Comparison of ENCODE assay signal across 32 cellular contexts in the genomic region with DNA sequence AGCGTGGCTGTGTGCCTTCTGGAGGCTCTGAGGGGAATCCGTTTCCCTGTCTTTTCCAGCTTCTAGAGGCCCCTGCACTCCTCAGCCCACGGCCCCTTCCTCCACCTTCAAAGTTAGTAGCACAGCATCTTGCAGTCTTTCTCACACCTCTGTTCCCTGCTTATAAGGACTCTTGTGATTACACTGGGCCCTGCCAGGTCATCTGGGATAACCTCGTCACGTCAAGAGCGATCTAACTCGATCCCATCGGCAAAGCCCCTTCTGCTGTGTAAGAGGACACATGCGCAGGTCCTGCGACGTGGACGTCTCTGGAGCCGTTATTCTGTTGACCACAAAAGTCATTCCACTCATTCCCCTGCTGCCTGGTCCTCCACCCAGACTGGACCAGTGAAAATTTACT.
"Had no signal": no experiment of that assay in that cellular context is flagged by ENCODE, and none has a peak within 500 bp of the region (broad histone marks: within the 10 kb centered on the region; RNA-seq: fewer than 3 reads in every experiment).

No MANE protein-coding gene starts in this region.

- H3K27me3 ChIP-seq: brain microvascular endothelial cell, gastrocnemius medialis, heart left ventricle had no signal

- H3K4me1 Mint-ChIP-seq: activated CD4-positive, alpha-beta memory T cell treated with anti-CD3 and anti-CD28 coated beads, Interleukin-2, amount 10 ng/mL, durations not matched to agents 7 days and 5 days; activated CD4-positive, alpha-beta T cell treated with anti-CD3 and anti-CD28 coated beads, Interleukin-2, amount 10 ng/mL, durations not matched to agents 7 days and 5 days; activated naive CD4-positive, alpha-beta T cell treated with anti-CD3 and anti-CD28 coated beads, Interleukin-2, amount 10 ng/mL, durations not matched to agents 7 days and 5 days; central memory CD8-positive, alpha-beta T cell had no signal

- H3K9me3 ChIP-seq: esophagus muscularis mucosa, gastrocnemius medialis, heart left ventricle had no signal

- H3K4me3 ChIP-seq: esophagus muscularis mucosa, gastrocnemius medialis, heart left ventricle had no signal

- DNase-seq: activated CD4-positive, alpha-beta memory T cell treated with anti-CD3 and anti-CD28 coated beads, Interleukin-2, amount 10 ng/mL, durations not matched to agents 7 days and 5 days; activated CD4-positive, alpha-beta T cell treated with anti-CD3 and anti-CD28 coated beads for 4 hours; activated CD4-positive, alpha-beta T cell treated with anti-CD3 and anti-CD28 coated beads, Interleukin-2, amount 10 ng/mL, durations not matched to agents 7 days and 5 days; activated CD4-positive, alpha-beta T cell treated with anti-CD3 and anti-CD28 coated beads, Interleukin-2, amount 50 U/mL, for 4 hours; activated CD4-positive, CD25-positive, alpha-beta regulatory T cell; activated CD4-positive, CD25-positive, alpha-beta regulatory T cell treated with anti-CD3 and anti-CD28 coated beads, Interleukin-2, amount 50 U/mL, for 72 hours; activated CD8-positive, alpha-beta memory T cell treated with anti-CD3 and anti-CD28 coated beads, Interleukin-2, amount 50 U/mL, for 48 hours; activated gamma-delta T cell; activated naive CD4-positive, alpha-beta T cell; activated naive CD4-positive, alpha-beta T cell treated with anti-CD3 and anti-CD28 coated beads, Interleukin-2, amount 10 ng/mL, durations not matched to agents 7 days and 5 days; activated T-cell treated with anti-CD3 and anti-CD28 coated beads for 4 hours; activated T-cell treated with anti-CD3 and anti-CD28 coated beads, Interleukin-2, amount 50 U/mL, for 24 hours; activated T-cell treated with anti-CD3 and anti-CD28 coated beads, Interleukin-2, amount 50 U/mL, for 72 hours; amniotic stem cell; anterior cingulate cortex; brain microvascular endothelial cell; cortex of kidney; dermis blood vessel endothelial cell; effector CD4-positive, alpha-beta T cell; effector memory CD8-positive, alpha-beta T cell; erythroblast; foreskin keratinocyte; gastrocnemius medialis; glutamatergic neuron; heart left ventricle; T-helper 2 cell had no signal

- H3K4me3 Mint-ChIP-seq: activated CD4-positive, alpha-beta memory T cell treated with anti-CD3 and anti-CD28 coated beads, Interleukin-2, amount 10 ng/mL, durations not matched to agents 7 days and 5 days; activated CD4-positive, alpha-beta T cell treated with anti-CD3 and anti-CD28 coated beads, Interleukin-2, amount 10 ng/mL, durations not matched to agents 7 days and 5 days; activated naive CD4-positive, alpha-beta T cell treated with anti-CD3 and anti-CD28 coated beads, Interleukin-2, amount 10 ng/mL, durations not matched to agents 7 days and 5 days; activated naive CD8-positive, alpha-beta T cell; activated T-cell treated with anti-CD3 and anti-CD28 coated beads, Interleukin-2, amount 50 U/mL, for 24 hours; activated T-cell treated with anti-CD3 and anti-CD28 coated beads, Interleukin-2, amount 50 U/mL, for 72 hours; central memory CD8-positive, alpha-beta T cell; effector memory CD8-positive, alpha-beta T cell had no signal

- H3K27ac Mint-ChIP-seq: activated CD4-positive, alpha-beta memory T cell treated with anti-CD3 and anti-CD28 coated beads, Interleukin-2, amount 10 ng/mL, durations not matched to agents 7 days and 5 days; activated CD4-positive, alpha-beta T cell treated with anti-CD3 and anti-CD28 coated beads, Interleukin-2, amount 10 ng/mL, durations not matched to agents 7 days and 5 days; activated naive CD4-positive, alpha-beta T cell treated with anti-CD3 and anti-CD28 coated beads, Interleukin-2, amount 10 ng/mL, durations not matched to agents 7 days and 5 days; activated naive CD8-positive, alpha-beta T cell; activated T-cell treated with anti-CD3 and anti-CD28 coated beads, Interleukin-2, amount 50 U/mL, for 24 hours; activated T-cell treated with anti-CD3 and anti-CD28 coated beads, Interleukin-2, amount 50 U/mL, for 72 hours; effector memory CD8-positive, alpha-beta T cell had no signal

- H3K27me3 Mint-ChIP-seq: activated CD4-positive, alpha-beta memory T cell treated with anti-CD3 and anti-CD28 coated beads, Interleukin-2, amount 10 ng/mL, durations not matched to agents 7 days and 5 days had no signal

- H3K27ac ChIP-seq: brain microvascular endothelial cell, esophagus muscularis mucosa, foreskin keratinocyte, gastrocnemius medialis, heart left ventricle had no signal

- H3K36me3 ChIP-seq: brain microvascular endothelial cell, esophagus muscularis mucosa, gastrocnemius medialis, heart left ventricle had no signal

- H3K9me3 Mint-ChIP-seq: activated CD4-positive, alpha-beta memory T cell treated with anti-CD3 and anti-CD28 coated beads, Interleukin-2, amount 10 ng/mL, durations not matched to agents 7 days and 5 days; activated CD4-positive, alpha-beta T cell treated with anti-CD3 and anti-CD28 coated beads, Interleukin-2, amount 10 ng/mL, durations not matched to agents 7 days and 5 days; activated naive CD4-positive, alpha-beta T cell treated with anti-CD3 and anti-CD28 coated beads, Interleukin-2, amount 10 ng/mL, durations not matched to agents 7 days and 5 days; activated T-cell treated with anti-CD3 and anti-CD28 coated beads, Interleukin-2, amount 50 U/mL, for 24 hours; activated T-cell treated with anti-CD3 and anti-CD28 coated beads, Interleukin-2, amount 50 U/mL, for 72 hours; central memory CD8-positive, alpha-beta T cell; effector memory CD8-positive, alpha-beta T cell had no signal

- FAIRE-seq: astrocyte, bronchial epithelial cell, colon had no signal

- H3K4me1 ChIP-seq: foreskin keratinocyte, gastrocnemius medialis, heart left ventricle had no signal

- H3K36me3 Mint-ChIP-seq: activated naive CD4-positive, alpha-beta T cell treated with anti-CD3 and anti-CD28 coated beads, Interleukin-2, amount 10 ng/mL, durations not matched to agents 7 days and 5 days; activated naive CD8-positive, alpha-beta T cell had no signal
